In genomic region chrX:48901069-48901468, GRCh38 we compare ENCODE assay signal across 25 cellular contexts.
"Had no signal": no experiment of that assay in that cellular context is flagged by ENCODE, and none has a peak within 500 bp of the region (broad histone marks: within the 10 kb centered on the region; RNA-seq: fewer than 3 reads in every experiment).

No MANE protein-coding gene starts in this region.

- H3K27me3 ChIP-seq: gastrocnemius medialis, neutrophil, right lobe of liver, stomach, tibial artery had no signal

- H3K27ac Mint-ChIP-seq: endodermal cell, memory B cell, mesothelial cell of epicardium, progenitor cell of endocrine pancreas, type B pancreatic cell had no signal

- H3K4me3 ChIP-seq: dorsolateral prefrontal cortex, gastrocnemius medialis, lung, mucosa of descending colon, right lobe of liver, smooth muscle cell, stomach, tibial artery had no signal

- H3K27me3 Mint-ChIP-seq: memory B cell; naive B cell; natural killer cell treated with Interleukin-12 subunit alpha and Interleukin-12 subunit beta and Interleukin-15 and Interleukin-18, amount 100 ng/mL, for 72 hours; progenitor cell of endocrine pancreas; type B pancreatic cell had no signal

- H3K4me1 ChIP-seq: parathyroid adenoma, right lobe of liver had no signal

- H3K4me2 ChIP-seq: smooth muscle cell had no signal

- ATAC-seq: esophagus mucosa; gastrocnemius medialis; left lobe of liver; mucosa of descending colon; natural killer cell treated with Interleukin-12 subunit alpha and Interleukin-12 subunit beta and Interleukin-15 and Interleukin-18, amount 100 ng/mL, for 72 hours; right lobe of liver had no signal

- H3K27ac ChIP-seq: dorsolateral prefrontal cortex, epithelial cell of prostate, gastrocnemius medialis, neutrophil, parathyroid adenoma, right lobe of liver, stomach, tibial artery had no signal

- H3K4me3 Mint-ChIP-seq: endodermal cell; memory B cell; mesothelial cell of epicardium; naive B cell; natural killer cell treated with Interleukin-12 subunit alpha and Interleukin-12 subunit beta and Interleukin-15 and Interleukin-18, amount 100 ng/mL, for 72 hours; type B pancreatic cell had no signal

- H3K4me1 Mint-ChIP-seq: endodermal cell had no signal

- H3K9me3 ChIP-seq: gastrocnemius medialis, mucosa of descending colon, neutrophil, right lobe of liver, tibial artery had no signal

- H2AFZ ChIP-seq: parathyroid adenoma had no signal

- H3K9me3 Mint-ChIP-seq: memory B cell; mesothelial cell of epicardium; naive B cell; natural killer cell treated with Interleukin-12 subunit alpha and Interleukin-12 subunit beta and Interleukin-15 and Interleukin-18, amount 100 ng/mL, for 72 hours; neural crest cell; type B pancreatic cell had no signal

- DNase-seq: effector CD4-positive, alpha-beta T cell; endodermal cell; foreskin fibroblast; gastrocnemius medialis; head of caudate nucleus; mucosa of descending colon; naive B cell; right lobe of liver; stimulated activated naive CD4-positive, alpha-beta T cell treated with Interleukin-2 at 50 U/mL for 16 hours; stomach; tibial artery had no signal

- H3K36me3 Mint-ChIP-seq: type B pancreatic cell had no signal

- H3K9ac ChIP-seq: parathyroid adenoma had no signal
